Comparison of ENCODE assay signal across 8 cellular contexts in genomic region chr11:72609045-72609444, GRCh38.
DNase-seq lines count a peak whose midpoint lies in the region; ATAC-seq and TF ChIP-seq lines count a peak whose summit lies in the region.

No MANE protein-coding gene starts in this region.

- POLR2A ChIA-PET in AG04449 (lab: Yijun Ruan, JAX): no interaction called here

- peaks cover 11% of the 10 kb centered on the region for H3K4me1 Mint-ChIP-seq in T-helper 17 cell

- CTCF ChIA-PET in AG04449 (lab: Yijun Ruan, JAX): interaction anchor here (0.5 to 9.6 kb wide), 12 partner anchors 9 to 138 kb away, joined by 3 to 87 read pairs (median 4); no protein-coding TSS in a partner anchor

- H3K4me3 ChIP-seq in AG04449 (ENCODE audit: low read depth, low read length): no peak overlapping the region

- peaks cover 70% of the 10 kb centered on the region for H3K27me3 Mint-ChIP-seq in T-helper 17 cell

- H3K27ac Mint-ChIP-seq in T-helper 17 cell: no peak overlapping the region

- peak; percentile 25 for TF ChIP-seq CTCF in AG04449 (IDR thresholded peaks at IDR 0.05; ENCODE audit: insufficient read depth, low read length, missing control alignments)
- peak; percentile 60 for TF ChIP-seq CTCF in GM12874 (IDR thresholded peaks at IDR 0.05; ENCODE audit: insufficient read depth, low read depth, low read length)

- DNase-seq in AG04449 (ENCODE audit: low read depth, low spot score) (no peak), T-helper 17 cell (no peak), hepatic stellate cell (ENCODE audit: low spot score) (peak; percentile 44), cerebellum (ENCODE audit: low spot score) (no peak), inferior parietal cortex (ENCODE audit: extremely low spot score) (no peak), epidermal melanocyte (ENCODE audit: insufficient read length, low spot score) (no peak), retina (no peak)

- H3K36me3 Mint-ChIP-seq in T-helper 17 cell (ENCODE audit: low read depth): peaks cover 4% of the 10 kb centered on the region

- peak; percentile 52 for ATAC-seq in T-helper 17 cell

- no peaks in the 10 kb centered on the region for H3K9me3 ChIP-seq in T-helper 17 cell (ENCODE audit: control insufficient read depth, low read length, poor library complexity, severe bottlenecking)

- no peak overlapping the region for H3K4me3 Mint-ChIP-seq in T-helper 17 cell
